Comparison of ENCODE assay signal across 1 cellular context in the genomic region with DNA sequence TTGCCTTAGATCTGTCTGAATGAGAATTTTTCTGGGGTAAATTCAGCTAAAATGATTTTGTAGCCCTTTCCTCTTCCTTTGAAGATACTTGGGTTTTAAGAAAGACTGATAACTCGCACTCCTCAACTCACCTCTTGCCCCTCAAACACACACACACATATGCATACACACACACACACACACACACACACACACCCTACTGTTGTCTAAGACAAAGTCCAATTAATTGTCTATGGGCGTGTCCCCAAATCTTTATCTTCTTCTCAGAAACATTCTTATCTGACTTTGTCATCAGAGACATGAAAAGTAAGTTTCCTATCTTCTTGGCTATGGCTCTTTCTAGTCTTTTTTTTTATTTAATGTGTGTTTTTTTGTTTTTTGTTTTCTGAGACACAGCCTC.
TF ChIP-seq lines count a peak whose summit lies in the region.

No MANE protein-coding gene starts in this region.

TF ChIP-seq in GM23338, 12 proteins besides CTCF, POLR2A, EP300 and RAD21 (continued from another document):
- TF ChIP-seq ZNF331 (CRISPR knock-in tag; IDR thresholded peaks at IDR 0.05; ENCODE audit: low read depth) (no peak), STAT1 (IDR thresholded peaks at IDR 0.05; ENCODE audit: unreplicated experiment) (no peak)
TF ChIP-seq in GM23338: peak in this region for 0.
